Comparison of ENCODE assay signal across 1 cellular context in genomic region chr6:20353134-20353533, GRCh38.
TF ChIP-seq lines count a peak whose summit lies in the region.

No MANE protein-coding gene starts in this region.

TF ChIP-seq in SK-N-SH, 30 proteins besides CTCF, POLR2A, EP300 and RAD21 (continued from another document):
- TF ChIP-seq USF2 (IDR thresholded peaks at IDR 0.05; ENCODE audit: borderline replicate concordance, low read depth, low read length) (no peak), SIN3A (IDR thresholded peaks at IDR 0.05; ENCODE audit: borderline replicate concordance, low read depth, low read length) (no peak), RFX5 (IDR thresholded peaks at IDR 0.05; ENCODE audit: low read length) (no peak)
